Comparison of ENCODE assay signal across 8 cellular contexts in genomic region chr11:12288212-12288933, GRCh38.
DNase-seq lines count a peak whose midpoint lies in the region; ATAC-seq, FAIRE-seq and TF ChIP-seq lines count a peak whose summit lies in the region.

No MANE protein-coding gene starts in this region.

- peaks cover 2% of the 10 kb centered on the region for H3K9me1 ChIP-seq in keratinocyte (ENCODE audit: control insufficient read depth, extremely low read depth, insufficient read depth, low read length)

- no peak overlapping the region for H3K4me3 ChIP-seq in GM12864 (ENCODE audit: low read depth, low read length)
- no peak overlapping the region for H3K4me3 ChIP-seq in keratinocyte (ENCODE audit: control insufficient read depth in 2 of 3, extremely low read depth in 1 of 3, insufficient read depth in 2 of 3, low read depth in 1 of 3, low read length in 3 of 3)

- H3K9me3 ChIP-seq in keratinocyte (ENCODE audit: control insufficient read depth, low read depth, low read length): no peaks in the 10 kb centered on the region

- peak overlapping the region; percentile 79 for H3K27ac ChIP-seq in keratinocyte (ENCODE audit: control insufficient read depth, insufficient read depth, low read length)

- no peaks in the 10 kb centered on the region for H3K79me2 ChIP-seq in keratinocyte (ENCODE audit: control insufficient read depth, insufficient read depth, low read length)

- H3K4me1 ChIP-seq in keratinocyte (ENCODE audit: control insufficient read depth, extremely low read depth, insufficient read depth, low read length): peaks cover 41% of the 10 kb centered on the region

- dilution Hi-C loops in keratinocyte (cut with MboI; ENCODE audit: extremely low pct_ligation_motif_present, low sequenced_read_pairs): no loop called here

- no peaks in the 10 kb centered on the region for H4K20me1 ChIP-seq in keratinocyte (ENCODE audit: control insufficient read depth, extremely low read depth, insufficient read depth, low read length)

- peak overlapping the region; percentile 3 for H3K9ac ChIP-seq in keratinocyte (ENCODE audit: control insufficient read depth, extremely low read depth, insufficient read depth, low read length)

- TF ChIP-seq CTCF in GM12864 (IDR thresholded peaks at IDR 0.05; ENCODE audit: low read depth, low read length, missing control alignments): peak; percentile 97
- TF ChIP-seq CTCF in keratinocyte (optimal IDR thresholded peaks at IDR 0.05 in 1 of 3, IDR thresholded peaks at IDR 0.05 in 1 of 3, conservative IDR thresholded peaks at IDR 0.05 in 1 of 3; ENCODE audit: extremely low read depth in 1 of 3, insufficient read depth in 2 of 3, low read length in 3 of 3): peak; percentile 83 to 95 (median 89)

- H3K4me2 ChIP-seq in keratinocyte (ENCODE audit: control insufficient read depth, extremely low read depth, insufficient read depth, low read depth, low read length): peak overlapping the region; percentile 51

- ATAC-seq in GM21360 (IDR thresholded peaks at IDR 0.05; ENCODE audit: unreplicated experiment): no peak

- peak; percentile 76 for FAIRE-seq in keratinocyte (lab: Jason Lieb, UNC)

- H3K36me3 ChIP-seq in keratinocyte (ENCODE audit: control insufficient read depth in 2 of 2, extremely low read depth in 1 of 2, insufficient read depth in 2 of 2, low read length in 2 of 2): peaks cover 11 to 52% of the 10 kb centered on the region in 2 experiments

- H2AFZ ChIP-seq in keratinocyte (ENCODE audit: control insufficient read depth, low read length): no peak overlapping the region

- DNase-seq in 8988T: peak; percentile 84
- DNase-seq in GM12864 (ENCODE audit: low read depth): peak; percentile 16
- peak; percentile 86 for DNase-seq in NCI-H2029 (lab: John Stamatoyannopoulos, UW)
- DNase-seq in T-helper 9 cell: peak; percentile 45
- peak; percentile 12 for DNase-seq in central memory CD4-positive, alpha-beta T cell
- no peak for DNase-seq in keratinocyte (ENCODE audit: low read depth, low spot score)
- peak; percentile 74 for DNase-seq in stimulated activated CD4-positive, alpha-beta T cell treated with anti-CD3 and anti-CD28 coated beads, Interleukin-15, amount 100 ng/mL, for 24 hours

- H3K27me3 ChIP-seq in keratinocyte (ENCODE audit: control insufficient read depth, extremely low read depth, insufficient read depth, low read length): no peaks in the 10 kb centered on the region
